8 cellular contexts compared by ENCODE assay signal in the genomic region with DNA sequence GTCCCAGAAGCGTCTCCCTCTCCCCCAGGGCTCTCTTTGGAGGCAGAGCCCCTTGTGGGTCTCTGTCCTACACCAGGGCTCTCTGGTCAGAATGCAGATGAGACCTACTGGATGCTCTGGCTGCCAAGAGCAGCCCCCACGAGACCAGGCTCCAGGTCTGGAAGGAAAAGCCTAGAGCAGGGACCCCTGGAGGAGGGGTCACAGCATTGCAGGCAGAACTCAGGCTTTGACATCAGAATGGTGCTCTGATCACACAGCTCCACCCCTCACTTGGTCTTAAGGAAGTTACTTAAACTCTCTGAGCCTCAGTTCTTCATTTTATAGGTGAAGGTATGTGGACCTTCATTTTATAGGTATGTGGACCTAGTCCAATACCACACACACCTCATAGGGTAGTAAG.
A peak's percentile ranks its signal among the peaks of the same experiment; 100 is the strongest.
DNase-seq lines count a peak whose midpoint lies in the region; ATAC-seq and TF ChIP-seq lines count a peak whose summit lies in the region.

No MANE protein-coding gene starts in this region.

- peaks cover 98% of the 10 kb centered on the region for H3K4me1 ChIP-seq in left ventricle myocardium inferior
- peaks cover 17% of the 10 kb centered on the region for H3K4me1 ChIP-seq in hepatocyte (ENCODE audit: insufficient read depth)
- H3K4me1 ChIP-seq in tibial artery, result peaks cover 16 to 63% (median 51%) of the 10 kb centered on the region in 4 donors

- H3K4me2 ChIP-seq in hepatocyte, result peak overlapping the region; percentile 23

- 45% methylated on average over 2 of the region's 2 CpGs for WGBS in hepatocyte (ENCODE audit: low lambda C conversion rate, missing lambda C conversion rate)

- H4K20me1 ChIP-seq in hepatocyte (ENCODE audit: insufficient read depth, poor library complexity, severe bottlenecking), result no peaks in the 10 kb centered on the region

- DNase-seq in left ventricle myocardium inferior (no peak), Right ventricle myocardium superior (no peak), RKO (ENCODE audit: low spot score) (peak; percentile 11), hepatocyte (ENCODE audit: low spot score) (peak; percentile 43), tibial artery (no peak), AG08396 (ENCODE audit: low spot score) (no peak), activated gamma-delta T cell (lab: John Stamatoyannopoulos, UW) (no peak)

- peak overlapping the region; percentile 94 for H3K27ac ChIP-seq in left ventricle myocardium inferior (replicated peaks)
- H3K27ac ChIP-seq in hepatocyte, result peak overlapping the region; percentile 78
- H3K27ac ChIP-seq in tibial artery, result peak overlapping the region; percentile 85 to 88

- no peaks in the 10 kb centered on the region for H3K27me3 ChIP-seq in left ventricle myocardium inferior (ENCODE audit: low read depth)
- H3K27me3 ChIP-seq in hepatocyte, result no peaks in the 10 kb centered on the region
- H3K27me3 ChIP-seq in tibial artery, result no peaks in the 10 kb centered on the region

- no peaks in the 10 kb centered on the region for H3K36me3 ChIP-seq in left ventricle myocardium inferior
- no peaks in the 10 kb centered on the region for H3K36me3 ChIP-seq in hepatocyte (replicated peaks; ENCODE audit: insufficient read depth, low read depth)
- H3K36me3 ChIP-seq in tibial artery, result no peaks in the 10 kb centered on the region

- no peaks in the 10 kb centered on the region for H3K9me2 ChIP-seq in hepatocyte (replicated peaks; ENCODE audit: insufficient read depth)

- H3K79me2 ChIP-seq in hepatocyte, result peaks cover 9% of the 10 kb centered on the region

- H2AFZ ChIP-seq in hepatocyte, result no peak overlapping the region

- ATAC-seq in Right ventricle myocardium superior (ENCODE audit: poor library complexity) (no peak), GM21447 (IDR thresholded peaks at IDR 0.05; ENCODE audit: unreplicated experiment) (no peak)

- TF ChIP-seq CTCF in left ventricle myocardium inferior (IDR thresholded peaks at IDR 0.05; ENCODE audit: borderline replicate concordance) (peak; percentile 32), hepatocyte (IDR thresholded peaks at IDR 0.05; ENCODE audit: poor library complexity) (peak; percentile 25), tibial artery (IDR thresholded peaks at IDR 0.05) (peak in 1 of 2 experiments; percentile 7)

- intact Hi-C loops in left ventricle myocardium inferior (cut with micrococcal nuclease), result no loop called here
- intact Hi-C loops in Right ventricle myocardium superior (cut with DNase I), result loop anchor here (5.0 kb wide), 1 partner anchor 34 kb away; no protein-coding TSS in a partner anchor
- intact Hi-C loops in tibial artery (cut with DNase I; ENCODE audit: low total_unique reads), result loop anchor here (5.0 kb wide), 1 partner anchor 89 kb away; a partner anchor contains a TSS

- no peak overlapping the region for H3K4me3 ChIP-seq in left ventricle myocardium inferior
- H3K4me3 ChIP-seq in hepatocyte, result no peak overlapping the region
- no peak overlapping the region for H3K4me3 ChIP-seq in tibial artery

- H3K9me3 ChIP-seq in left ventricle myocardium inferior (replicated peaks) (no peaks in the 10 kb centered on the region), hepatocyte (ENCODE audit: low read depth) (no peaks in the 10 kb centered on the region), tibial artery (no peaks in the 10 kb centered on the region)

Comparison
In these comparisons a context has a peak if more than half of its experiments do, and no peak if none do; other contexts are left out.
1. DNase-seq: peak in RKO (single experiment) and hepatocyte (single experiment); none in left ventricle myocardium inferior (single experiment), Right ventricle myocardium superior (single experiment), tibial artery (0 of 2), AG08396 (single experiment) and activated gamma-delta T cell (single experiment).
2. Peak in every context shown above with its lines, with median percentiles within 50 percentile points of each other: H3K27ac ChIP-seq.